8 cellular contexts compared by ENCODE assay signal in the genomic region with DNA sequence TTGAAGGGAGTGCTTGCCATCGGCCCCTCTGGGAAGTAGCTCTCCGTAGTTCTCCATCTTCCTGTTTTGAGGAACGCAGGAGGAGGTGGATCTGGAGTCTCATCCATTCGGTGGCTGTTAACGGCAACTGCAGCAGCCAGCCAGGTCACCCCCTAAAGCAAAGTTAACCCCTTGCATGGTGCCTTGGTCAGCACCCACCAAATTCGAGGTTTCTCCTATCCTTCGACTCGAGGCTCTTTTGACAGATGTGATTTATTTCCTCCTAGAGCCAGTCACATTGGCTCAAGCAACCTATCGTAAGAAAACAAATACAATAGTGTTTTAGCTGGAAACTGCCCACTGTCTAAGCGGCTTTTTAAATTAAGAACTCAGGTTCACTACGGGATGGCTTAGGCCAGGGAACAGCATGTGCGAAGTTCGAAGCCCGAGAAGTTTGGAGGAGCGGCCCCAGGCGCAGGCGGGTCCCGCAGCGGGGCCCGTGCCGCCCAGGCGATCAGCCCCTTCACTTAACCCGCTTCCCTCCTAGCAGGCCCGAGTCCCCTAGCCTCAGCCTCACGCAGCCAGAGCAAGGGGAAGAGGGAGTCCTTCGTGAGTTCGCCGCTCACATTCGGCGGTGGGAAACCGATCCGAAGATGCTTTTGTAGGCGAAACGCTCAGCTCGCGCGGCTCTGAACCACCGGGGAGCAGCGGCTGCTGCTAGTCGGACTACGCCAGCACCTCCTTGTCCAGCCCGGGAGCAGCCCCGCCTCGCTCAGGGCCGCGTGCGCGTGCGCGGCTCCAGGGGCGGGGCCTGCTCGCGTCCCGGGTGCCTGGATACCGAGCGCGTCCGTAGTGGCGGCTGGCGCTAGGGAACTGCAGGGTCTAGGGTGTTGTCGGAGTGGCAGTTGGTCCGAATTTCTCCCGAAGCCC. TPM values are rescaled to one million over a fixed set of nuclear protein-coding genes. Genes with fewer than 3 reads are reported as not detected.
DNase-seq lines count a peak whose midpoint lies in the region; ATAC-seq and TF ChIP-seq lines count a peak whose summit lies in the region.

A gene (plus strand): TSS at position 797 of the 909 bp plus-strand sequence. CDS start 289 bp downstream, outside the sequence.

- peak; percentile 80 for DNase-seq in AG10803 (ENCODE audit: low read depth)
- DNase-seq in NCI-H446 (lab: John Stamatoyannopoulos, UW), result peak; percentile 81 to 97
- peak; percentile 66 to 72 for DNase-seq in activated CD4-positive, alpha-beta T cell treated with anti-CD3 and anti-CD28 coated beads for 24 hours (ENCODE audit: low read depth in 2 of 2)
- peak; percentile 95 for DNase-seq in chondrocyte (ENCODE audit: low spot score)
- DNase-seq in kidney glomerular epithelial cell (lab: John Stamatoyannopoulos, UW), result peak; percentile 68
- peak; percentile 50 to 75 for DNase-seq in stimulated activated CD4-positive, alpha-beta T cell treated with anti-CD3 and anti-CD28 coated beads, Interleukin-15, amount 100 ng/mL, for 48 hours (ENCODE audit: low read depth in 2 of 2)

- peaks cover 2% of the 10 kb centered on the region for H3K27me3 Mint-ChIP-seq in chondrocyte (ENCODE audit: low read depth)

- ATAC-seq in GM19035 (IDR thresholded peaks at IDR 0.05; ENCODE audit: unreplicated experiment), result peak; percentile 98
- ATAC-seq in HG03196 (IDR thresholded peaks at IDR 0.05; ENCODE audit: unreplicated experiment), result peak; percentile 97

- peak within 1 kb of the TSS; percentile 80 for H3K4me3 ChIP-seq in AG10803 (ENCODE audit: low read length)

- TF ChIP-seq CTCF in AG10803 (conservative IDR thresholded peaks at IDR 0.05; ENCODE audit: low read length) (no peak), chondrocyte (IDR thresholded peaks at IDR 0.05) (no peak)

- peak within 1 kb of the TSS; percentile 83 for H3K4me3 Mint-ChIP-seq in chondrocyte (ENCODE audit: unreplicated experiment)

- no peaks in the 10 kb centered on the region for H3K9me3 Mint-ChIP-seq in chondrocyte (ENCODE audit: low read depth)

- no peaks in the 10 kb centered on the region for H3K36me3 Mint-ChIP-seq in chondrocyte (ENCODE audit: low read depth)

- H3K27ac Mint-ChIP-seq in chondrocyte (ENCODE audit: unreplicated experiment), result peak within 1 kb of the TSS; percentile 87

- peaks cover 13% of the 10 kb centered on the region for H3K4me1 Mint-ChIP-seq in chondrocyte (ENCODE audit: low read depth)

RNA-seq across cellular contexts. Expression of the gene that starts here (rescaled TPM):
- 0.37 to 0.64 TPM (median 0.39 TPM) in 3 replicates for total RNA-seq in chondrocyte

Comparison
In these comparisons a context has a peak if more than half of its experiments do, and no peak if none do; other contexts are left out.
1. Peak in every context shown above with its lines: DNase-seq, ATAC-seq and H3K4me3 ChIP-seq.
2. Peak in DNase-seq in chondrocyte; RNA of the gene not detected or under 1 TPM.